13 cellular contexts compared by ENCODE assay signal in the genomic region with DNA sequence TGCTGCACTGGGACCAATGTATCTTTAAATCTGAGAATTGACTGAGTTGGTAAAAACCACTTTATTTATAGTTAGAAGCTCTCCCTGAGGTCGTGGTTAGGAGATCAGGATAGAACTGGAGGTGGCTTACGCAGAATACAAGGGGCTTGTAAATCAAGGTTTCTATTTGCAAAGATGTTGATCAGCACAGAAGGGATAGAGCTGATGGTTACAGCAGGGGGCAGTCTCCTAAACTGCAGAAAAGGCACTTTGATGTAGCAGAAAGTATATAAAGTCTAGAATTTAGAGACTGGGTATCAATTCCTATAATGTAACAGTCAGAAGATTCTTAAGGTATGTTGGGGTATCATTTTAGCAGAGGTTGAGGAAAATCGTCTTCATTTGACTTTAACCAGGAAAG. TPM values are rescaled to one million over a fixed set of nuclear protein-coding genes. Genes with fewer than 3 reads are reported as not detected.
A peak's percentile ranks its signal among the peaks of the same experiment; 100 is the strongest.
DNase-seq lines count a peak whose midpoint lies in the region; ATAC-seq and TF ChIP-seq lines count a peak whose summit lies in the region.
"Had no signal": no experiment of that assay in that cellular context is flagged by ENCODE, and none has a peak within 500 bp of the region (broad histone marks: within the 10 kb centered on the region; RNA-seq: fewer than 3 reads in every experiment).

No MANE protein-coding gene starts in this region.

- no peak for DNase-seq in CD14-positive monocyte (ENCODE audit: low spot score)
- no peak for DNase-seq in T-helper 2 cell treated with Interferon-gamma antibody and Interleukin-4, amounts not matched to agents 5 μg/mL and 100 μg/mL, for 36 hours (ENCODE audit: low spot score)
- peak; percentile 34 for DNase-seq in iPS-NIHi7 (ENCODE audit: extremely low spot score)
- DNase-seq in stimulated activated naive CD8-positive, alpha-beta T cell treated with anti-CD3 and anti-CD28 coated beads, Interleukin-15, Interleukin-2, amounts not matched to agents 100 U/mL and 50 U/mL, for 24 hours, result no peak
- no peak for DNase-seq in effector memory CD4-positive, alpha-beta T cell
- no peak for DNase-seq in SW 1271 (lab: John Stamatoyannopoulos, UW)
- DNase-seq: activated naive CD8-positive, alpha-beta T cell treated with anti-CD3 and anti-CD28 coated beads, Interleukin-2, amount 50 U/mL, for 24 hours; HCEC 1CT; immature natural killer cell; NCI-H1105; stimulated activated CD4-positive, alpha-beta T cell treated with anti-CD3 and anti-CD28 coated beads, Interleukin-15, amount 100 ng/mL, for 24 hours had no signal

- H3K9me3 ChIP-seq in effector memory CD4-positive, alpha-beta T cell (ENCODE audit: control insufficient read depth, low read length), result no peaks in the 10 kb centered on the region

- H3K36me3 ChIP-seq in effector memory CD4-positive, alpha-beta T cell (ENCODE audit: control insufficient read depth, insufficient read depth, low read length), result no peaks in the 10 kb centered on the region

- H3K27me3 Mint-ChIP-seq in CD14-positive monocyte (ENCODE audit: low read depth in 3 of 3), result peaks cover 0 to 2% (median 2%) of the 10 kb centered on the region in 3 donors
- H3K27me3 Mint-ChIP-seq in T-helper 2 cell treated with Interferon-gamma antibody and Interleukin-4, amounts not matched to agents 5 μg/mL and 100 μg/mL, for 36 hours (ENCODE audit: low read depth), result no peaks in the 10 kb centered on the region
- H3K27me3 Mint-ChIP-seq: activated naive CD8-positive, alpha-beta T cell treated with anti-CD3 and anti-CD28 coated beads, Interleukin-2, amount 50 U/mL, for 24 hours had no signal

- H3K4me1 ChIP-seq in effector memory CD4-positive, alpha-beta T cell (ENCODE audit: control insufficient read depth, insufficient read depth, low read length, poor library complexity, severe bottlenecking), result peaks cover 34% of the 10 kb centered on the region

- peaks cover 20% of the 10 kb centered on the region for H3K4me1 Mint-ChIP-seq in CD14-positive monocyte
- peaks cover 50% of the 10 kb centered on the region for H3K4me1 Mint-ChIP-seq in T-helper 2 cell treated with Interferon-gamma antibody and Interleukin-4, amounts not matched to agents 5 μg/mL and 100 μg/mL, for 36 hours (ENCODE audit: low read depth)

- intact Hi-C loops in CD14-positive monocyte (cut with micrococcal nuclease), result no loop called here

- no peak overlapping the region for H3K4me3 Mint-ChIP-seq in CD14-positive monocyte
- peak overlapping the region; percentile 32 for H3K4me3 Mint-ChIP-seq in T-helper 2 cell treated with Interferon-gamma antibody and Interleukin-4, amounts not matched to agents 5 μg/mL and 100 μg/mL, for 36 hours
- H3K4me3 Mint-ChIP-seq: activated naive CD8-positive, alpha-beta T cell treated with anti-CD3 and anti-CD28 coated beads, Interleukin-2, amount 50 U/mL, for 24 hours; immature natural killer cell had no signal

- H3K27me3 ChIP-seq in effector memory CD4-positive, alpha-beta T cell (replicated peaks; ENCODE audit: control insufficient read depth, insufficient read depth, low read length, poor library complexity, severe bottlenecking), result no peaks in the 10 kb centered on the region

- H3K9me3 Mint-ChIP-seq in CD14-positive monocyte, result peaks cover 0 to 4% (median 0%) of the 10 kb centered on the region in 7 donors
- H3K9me3 Mint-ChIP-seq in T-helper 2 cell treated with Interferon-gamma antibody and Interleukin-4, amounts not matched to agents 5 μg/mL and 100 μg/mL, for 36 hours, result peaks cover 3% of the 10 kb centered on the region
- H3K9me3 Mint-ChIP-seq: immature natural killer cell had no signal

- no peak overlapping the region for H3K27ac ChIP-seq in effector memory CD4-positive, alpha-beta T cell (ENCODE audit: insufficient read depth, low read length, poor library complexity, severe bottlenecking)

- ATAC-seq in stimulated activated naive CD8-positive, alpha-beta T cell treated with anti-CD3 and anti-CD28 coated beads, Interleukin-15, Interleukin-2, amounts not matched to agents 100 U/mL and 50 U/mL, for 24 hours, result no peak
- no peak for ATAC-seq in GM19023 (IDR thresholded peaks at IDR 0.05; ENCODE audit: unreplicated experiment)
- ATAC-seq: activated naive CD8-positive, alpha-beta T cell treated with anti-CD3 and anti-CD28 coated beads, Interleukin-2, amount 50 U/mL, for 24 hours had no signal

- H3K4me3 ChIP-seq in effector memory CD4-positive, alpha-beta T cell (ENCODE audit: insufficient read depth, low read depth, low read length, poor library complexity, severe bottlenecking), result no peak overlapping the region

- TF ChIP-seq CTCF in CD14-positive monocyte (IDR thresholded peaks at IDR 0.05), result peak; percentile 19
- TF ChIP-seq CTCF in GM12872 (IDR thresholded peaks at IDR 0.05; ENCODE audit: insufficient read depth, low read depth, low read length), result peak; percentile 38; the same call in 1 of the 3 replicates

- no peaks in the 10 kb centered on the region for H3K36me3 Mint-ChIP-seq in CD14-positive monocyte
- H3K36me3 Mint-ChIP-seq in T-helper 2 cell treated with Interferon-gamma antibody and Interleukin-4, amounts not matched to agents 5 μg/mL and 100 μg/mL, for 36 hours (ENCODE audit: low read depth), result peaks cover 4% of the 10 kb centered on the region
- H3K36me3 Mint-ChIP-seq: immature natural killer cell had no signal

- H3K27ac Mint-ChIP-seq in CD14-positive monocyte, result peak overlapping the region in 1 of 7 donors; percentile 31
- peak overlapping the region; percentile 100 for H3K27ac Mint-ChIP-seq in T-helper 2 cell treated with Interferon-gamma antibody and Interleukin-4, amounts not matched to agents 5 μg/mL and 100 μg/mL, for 36 hours
- H3K27ac Mint-ChIP-seq: immature natural killer cell had no signal

RNA-seq across cellular contexts. Expression of a gene that starts 25.2 kb away (rescaled TPM):
- 1 to 10 TPM; 2.8 to 4.9 TPM for polyA plus RNA-seq in CD14-positive monocyte
